Comparison of ENCODE assay signal across 25 cellular contexts in the genomic region with DNA sequence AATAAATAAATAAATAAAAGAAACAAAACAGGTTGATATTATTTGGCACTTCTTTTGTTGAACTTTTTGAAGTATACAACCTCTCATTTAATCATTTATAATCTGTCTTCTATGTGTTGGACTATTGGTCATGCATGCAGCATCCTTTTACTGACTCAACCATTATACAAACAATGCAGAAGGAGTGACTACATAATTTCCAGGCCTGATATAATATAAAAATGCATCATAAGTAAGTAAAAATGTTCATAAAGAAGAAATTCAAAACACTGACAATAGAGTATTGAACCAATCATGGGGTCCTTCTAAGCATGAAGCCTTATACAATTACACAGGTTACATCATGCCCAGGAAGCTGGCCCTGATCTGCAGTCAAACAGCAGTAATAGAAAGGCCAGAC.
DNase-seq lines count a peak whose midpoint lies in the region; FAIRE-seq and TF ChIP-seq lines count a peak whose summit lies in the region.
"Had no signal": no experiment of that assay in that cellular context is flagged by ENCODE, and none has a peak within 500 bp of the region (broad histone marks: within the 10 kb centered on the region; RNA-seq: fewer than 3 reads in every experiment).

No MANE protein-coding gene starts in this region.

- TF ChIP-seq CTCF in HFFc6 (IDR thresholded peaks at IDR 0.05) (no peak), astrocyte (IDR thresholded peaks at IDR 0.05; ENCODE audit: insufficient read depth, low read depth, low read length) (no peak), fibroblast of mammary gland (conservative IDR thresholded peaks at IDR 0.05; ENCODE audit: control insufficient read depth, insufficient read depth, low read depth, low read length) (no peak), colonic mucosa (IDR thresholded peaks at IDR 0.05) (no peak), thyroid gland (IDR thresholded peaks at IDR 0.05) (no peak)

- H3K27ac ChIP-seq in astrocyte (ENCODE audit: low read depth, low read length) = no peak overlapping the region
- H3K27ac ChIP-seq in colonic mucosa = no peak overlapping the region
- no peak overlapping the region for H3K27ac ChIP-seq in thyroid gland
- H3K27ac ChIP-seq: C4-2B, sigmoid colon had no signal

- intact Hi-C loops in colonic mucosa (cut with DNase I) = no loop called here
- intact Hi-C loops in thyroid gland (cut with DNase I) = no loop called here

- H3K27me3 ChIP-seq in astrocyte (ENCODE audit: insufficient read depth, low read length) (no peaks in the 10 kb centered on the region), colonic mucosa (no peaks in the 10 kb centered on the region), thyroid gland (no peaks in the 10 kb centered on the region)
- H3K27me3 ChIP-seq: sigmoid colon had no signal

- H3K79me2 ChIP-seq in astrocyte (ENCODE audit: insufficient read depth, low read length) = no peaks in the 10 kb centered on the region

- no peak overlapping the region for H3K27ac Mint-ChIP-seq in HFFc6
- H3K27ac Mint-ChIP-seq in astrocyte (ENCODE audit: unreplicated experiment) = no peak overlapping the region
- H3K27ac Mint-ChIP-seq: activated B cell treated with CpG ODN at 0.5 μM for 24 hours; activated CD4-positive, alpha-beta T cell treated with anti-CD3 and anti-CD28 coated beads, Interleukin-2, amount 10 ng/mL, durations not matched to agents 7 days and 5 days; activated T-cell treated with anti-CD3 and anti-CD28 coated beads, Interleukin-2, amount 50 U/mL, for 24 hours; mesothelial cell of epicardium; progenitor cell of endocrine pancreas had no signal

- DNase-seq in HFFc6 (peak; percentile 19), astrocyte (ENCODE audit: low read depth) (peak; percentile 53), fibroblast of mammary gland (ENCODE audit: low read depth) (peak; percentile 68), DMS114 treated with DMSO at 0.1 percent for 48 hours (lab: John Stamatoyannopoulos, UW; ENCODE audit: unreplicated experiment) (no peak), colonic mucosa (no peak), thyroid gland (no peak)
- no peak for DNase-seq in activated CD4-positive, alpha-beta T cell treated with anti-CD3 and anti-CD28 coated beads, Interleukin-2, amount 50 U/mL, for 4 hours
- DNase-seq: activated B cell treated with CpG ODN at 0.5 μM for 24 hours; activated CD4-positive, alpha-beta T cell treated with anti-CD3 and anti-CD28 coated beads, Interleukin-2, amount 10 ng/mL, durations not matched to agents 7 days and 5 days; activated gamma-delta T cell treated with Interleukin-2 at 50 U/mL for 16 hours; activated T-cell treated with anti-CD3 and anti-CD28 coated beads, Interleukin-2, amount 50 U/mL, for 24 hours; COR-L47; DMS79; head of caudate nucleus; islet precursor cell; NCI-H1092 treated with DMSO at 0.1 percent for 48 hours; NCI-H187; sigmoid colon; SK-N-SH; stimulated activated CD4-positive, alpha-beta T cell treated with anti-CD3 and anti-CD28 coated beads, Interleukin-4, amount 100 ng/mL, for 1 hour; trophoblast cell had no signal

- H4K20me1 ChIP-seq in astrocyte (ENCODE audit: insufficient read depth, low read length) = no peaks in the 10 kb centered on the region

- H3K36me3 Mint-ChIP-seq in HFFc6 (ENCODE audit: low read depth) (no peaks in the 10 kb centered on the region), astrocyte (ENCODE audit: low read depth, unreplicated experiment) (no peaks in the 10 kb centered on the region)
- H3K36me3 Mint-ChIP-seq: mesothelial cell of epicardium had no signal

- H3K9me3 ChIP-seq in astrocyte (ENCODE audit: insufficient read depth, low read depth, low read length) (no peaks in the 10 kb centered on the region), colonic mucosa (no peaks in the 10 kb centered on the region), thyroid gland (no peaks in the 10 kb centered on the region)
- H3K9me3 ChIP-seq: sigmoid colon, SK-N-SH had no signal

- no peak for TF ChIP-seq POLR2A in thyroid gland (IDR thresholded peaks at IDR 0.05)

- H3K4me2 ChIP-seq in astrocyte (ENCODE audit: low read length) = no peak overlapping the region
- H3K4me2 ChIP-seq: SK-N-SH had no signal

- H2AFZ ChIP-seq in astrocyte (ENCODE audit: low read depth, low read length) = no peak overlapping the region

- H3K4me3 Mint-ChIP-seq in HFFc6 (no peak overlapping the region), astrocyte (ENCODE audit: unreplicated experiment) (no peak overlapping the region)
- H3K4me3 Mint-ChIP-seq: activated B cell treated with CpG ODN at 0.5 μM for 24 hours; activated CD4-positive, alpha-beta T cell treated with anti-CD3 and anti-CD28 coated beads, Interleukin-2, amount 10 ng/mL, durations not matched to agents 7 days and 5 days; activated T-cell treated with anti-CD3 and anti-CD28 coated beads, Interleukin-2, amount 50 U/mL, for 24 hours; mesothelial cell of epicardium had no signal

- H3K27me3 Mint-ChIP-seq in HFFc6 (ENCODE audit: insufficient read depth) (no peaks in the 10 kb centered on the region), astrocyte (ENCODE audit: low read depth, unreplicated experiment) (no peaks in the 10 kb centered on the region)
- H3K27me3 Mint-ChIP-seq: progenitor cell of endocrine pancreas had no signal

- peaks cover 39% of the 10 kb centered on the region for H3K4me1 Mint-ChIP-seq in HFFc6 (ENCODE audit: low read depth)
- H3K4me1 Mint-ChIP-seq in astrocyte (ENCODE audit: low read depth, unreplicated experiment) = peaks cover 10% of the 10 kb centered on the region
- H3K4me1 Mint-ChIP-seq: activated B cell treated with CpG ODN at 0.5 μM for 24 hours; activated CD4-positive, alpha-beta T cell treated with anti-CD3 and anti-CD28 coated beads, Interleukin-2, amount 10 ng/mL, durations not matched to agents 7 days and 5 days had no signal

- H3K9me3 Mint-ChIP-seq in HFFc6 (no peaks in the 10 kb centered on the region), astrocyte (ENCODE audit: unreplicated experiment) (no peaks in the 10 kb centered on the region)
- H3K9me3 Mint-ChIP-seq: activated B cell treated with CpG ODN at 0.5 μM for 24 hours; activated CD4-positive, alpha-beta T cell treated with anti-CD3 and anti-CD28 coated beads, Interleukin-2, amount 10 ng/mL, durations not matched to agents 7 days and 5 days; activated T-cell treated with anti-CD3 and anti-CD28 coated beads, Interleukin-2, amount 50 U/mL, for 24 hours; mesothelial cell of epicardium had no signal

- H3K9ac ChIP-seq in astrocyte (ENCODE audit: low read length) (no peak overlapping the region), colonic mucosa (ENCODE audit: low read depth in 2 of 2, low read length in 2 of 2) (no peak overlapping the region)
- H3K9ac ChIP-seq: SK-N-SH had no signal

- H3K36me3 ChIP-seq in astrocyte (ENCODE audit: insufficient read depth, low read length) (no peaks in the 10 kb centered on the region), colonic mucosa (no peaks in the 10 kb centered on the region), thyroid gland (no peaks in the 10 kb centered on the region)
- H3K36me3 ChIP-seq: sigmoid colon had no signal

- no peak for FAIRE-seq in astrocyte (lab: Jason Lieb, UNC)
- FAIRE-seq: endometrium had no signal

- H3K4me3 ChIP-seq in astrocyte (ENCODE audit: insufficient read depth, low read depth, low read length) = no peak overlapping the region
- H3K4me3 ChIP-seq in fibroblast of mammary gland (ENCODE audit: control insufficient read depth, low read depth, low read length) = no peak overlapping the region
- H3K4me3 ChIP-seq in colonic mucosa = no peak overlapping the region
- H3K4me3 ChIP-seq in thyroid gland (replicated peaks in 1 of 3) = no peak overlapping the region
- H3K4me3 ChIP-seq: sigmoid colon had no signal

- no peaks in the 10 kb centered on the region for H3K4me1 ChIP-seq in astrocyte (ENCODE audit: insufficient read depth, low read length)
- H3K4me1 ChIP-seq in colonic mucosa = no peaks in the 10 kb centered on the region
- no peaks in the 10 kb centered on the region for H3K4me1 ChIP-seq in thyroid gland
- H3K4me1 ChIP-seq: sigmoid colon had no signal

Comparison
In these comparisons a context has a peak if more than half of its experiments do, and no peak if none do; other contexts are left out.
1. DNase-seq: peak in HFFc6 (single experiment), astrocyte (single experiment) and fibroblast of mammary gland (single experiment); none in DMS114 treated with DMSO at 0.1 percent for 48 hours (single experiment), colonic mucosa (single experiment), activated CD4-positive, alpha-beta T cell treated with anti-CD3 and anti-CD28 coated beads, Interleukin-2, amount 50 U/mL, for 4 hours (0 of 2) and thyroid gland (0 of 2).